14 cellular contexts compared by ENCODE assay signal in the genomic region with DNA sequence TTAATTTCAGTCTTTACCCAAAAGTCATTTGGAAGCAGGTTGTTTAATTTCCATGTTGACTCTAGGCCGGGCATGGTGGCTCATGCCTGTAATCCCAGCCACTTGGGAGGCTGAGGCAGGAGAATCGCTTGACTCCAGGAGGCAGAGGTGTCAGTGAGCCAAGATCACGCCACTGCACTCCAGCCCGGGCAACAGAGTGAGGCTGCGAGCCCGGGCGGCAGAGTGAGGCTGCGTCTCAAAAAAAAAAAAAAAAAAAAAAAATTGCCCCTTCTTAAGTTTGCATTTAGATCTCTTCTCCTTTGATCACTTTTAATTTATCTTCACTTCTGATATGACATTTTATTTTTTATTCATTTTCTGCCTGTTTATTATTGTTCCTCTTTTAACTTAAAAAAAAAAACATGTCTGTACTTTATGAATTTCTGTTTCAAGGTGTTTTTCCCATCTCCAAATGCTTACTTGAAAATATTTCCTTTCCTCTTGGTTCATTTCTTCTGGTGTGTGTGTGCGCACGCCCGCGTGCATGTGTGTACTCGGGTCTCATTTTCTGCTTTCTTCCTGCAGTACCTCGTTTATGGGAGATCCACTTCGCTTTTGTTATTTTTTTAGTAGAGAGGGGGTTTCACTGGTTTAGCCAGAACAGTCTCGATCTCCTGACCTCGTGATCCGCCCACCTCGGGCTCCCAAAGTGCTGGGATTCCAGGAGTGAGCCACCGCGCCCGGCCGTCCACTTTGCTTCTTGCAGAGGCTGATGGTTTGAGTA. TPM values are rescaled to one million over a fixed set of nuclear protein-coding genes. Genes with fewer than 3 reads are reported as not detected.
DNase-seq lines count a peak whose midpoint lies in the region; ATAC-seq and TF ChIP-seq lines count a peak whose summit lies in the region.
"Not testable (repeated sequence)": the region's sequence is repeated elsewhere in the genome, so short reads cannot be mapped to it uniquely, and the experiment has no call there.
"Had no signal": no experiment of that assay in that cellular context is flagged by ENCODE, and none has a peak within 500 bp of the region (broad histone marks: within the 10 kb centered on the region; RNA-seq: fewer than 3 reads in every experiment).

No MANE protein-coding gene starts in this region.

- not testable (repeated sequence) for H3K4me3 ChIP-seq in DND-41 (ENCODE audit: low read depth in 1 of 2, low read length in 2 of 2); Karpas-422 (ENCODE audit: low read length); body of pancreas; left ventricle myocardium inferior

- H3K9ac ChIP-seq in DND-41 (ENCODE audit: low read depth, low read length): not testable (repeated sequence)
- 0 out of 2 replicates have a peak overlapping the region, but pooled peaks have one; percentile 11 for H3K9ac ChIP-seq in Karpas-422 (ENCODE audit: low read length)

- TF ChIP-seq CTCF in DND-41 (IDR thresholded peaks at IDR 0.05; ENCODE audit: borderline replicate concordance, extremely low read depth, low read length, poor library complexity, severe bottlenecking) (peak; percentile 5), left ventricle myocardium inferior (IDR thresholded peaks at IDR 0.05; ENCODE audit: borderline replicate concordance) (peak; percentile 44)
- not testable (repeated sequence) for TF ChIP-seq CTCF in body of pancreas (IDR thresholded peaks at IDR 0.05)

- H3K27ac ChIP-seq in DND-41 (ENCODE audit: low read length); Karpas-422 (ENCODE audit: low read length); body of pancreas; left ventricle myocardium inferior (replicated peaks): not testable (repeated sequence)

- intact Hi-C loops in body of pancreas (cut with DNase I); left ventricle myocardium inferior (cut with micrococcal nuclease); sciatic nerve (cut with DNase I): not testable (repeated sequence)

- H3K27me3 ChIP-seq in DND-41 (ENCODE audit: insufficient read depth, low read length, poor library complexity); Karpas-422 (ENCODE audit: low read length); body of pancreas: not testable (repeated sequence)
- peaks cover 26% of the 10 kb centered on the region for H3K27me3 ChIP-seq in left ventricle myocardium inferior (ENCODE audit: low read depth)

- not testable (repeated sequence) for H3K36me3 ChIP-seq in DND-41 (ENCODE audit: insufficient read depth, low read length); Karpas-422 (ENCODE audit: insufficient read depth, low read length); body of pancreas (replicated peaks in 1 of 2; ENCODE audit: insufficient read depth in 1 of 2, low read depth in 2 of 2); left ventricle myocardium inferior

- not testable (repeated sequence) for TF ChIP-seq POLR2A in body of pancreas (IDR thresholded peaks at IDR 0.05)

- H3K9me3 ChIP-seq in DND-41 (ENCODE audit: insufficient read depth, low read length, severe bottlenecking); Karpas-422 (ENCODE audit: low read length); body of pancreas; left ventricle myocardium inferior (replicated peaks): not testable (repeated sequence)

- H2AFZ ChIP-seq in DND-41 (ENCODE audit: low read depth, low read length); Karpas-422 (ENCODE audit: low read length): not testable (repeated sequence)

- not testable (repeated sequence) for DNase-seq in DND-41, Karpas-422, left ventricle myocardium inferior
- DNase-seq in T-helper 9 cell (peak; percentile 5), body of pancreas (peak; percentile 10 to 25 (median 20)), mucosa of gallbladder (ENCODE audit: low spot score) (peak; percentile 27), sciatic nerve (ENCODE audit: low spot score) (peak; percentile 70), ureter (ENCODE audit: low spot score) (peak; percentile 59)

- not testable (repeated sequence) for H3K9me2 ChIP-seq in Karpas-422 (replicated peaks; ENCODE audit: insufficient read depth, low read length)

- H3K4me1 ChIP-seq in DND-41 (ENCODE audit: insufficient read depth, low read length); Karpas-422 (ENCODE audit: low read length); body of pancreas; left ventricle myocardium inferior: not testable (repeated sequence)

- H4K20me1 ChIP-seq in DND-41 (ENCODE audit: insufficient read depth, low read length); Karpas-422 (ENCODE audit: insufficient read depth, low read depth, low read length): not testable (repeated sequence)

- H3K79me2 ChIP-seq in DND-41 (ENCODE audit: insufficient read depth, low read length); Karpas-422 (ENCODE audit: low read length): not testable (repeated sequence)

- not testable (repeated sequence) for ATAC-seq in DND-41 (ENCODE audit: insufficient read depth, low read depth); body of pancreas; sciatic nerve

- WGBS in body of pancreas, 2 donors: 35 to 42% methylated on average over 19 to 22 of the region's 23 CpGs

- not testable (repeated sequence) for H3K4me2 ChIP-seq in DND-41 (ENCODE audit: insufficient read depth, low read length)
- H3K4me2 ChIP-seq in Karpas-422 (ENCODE audit: low read depth, low read length, poor library complexity, severe bottlenecking): peak overlapping the region; percentile 43

RNA-seq across cellular contexts. Expression of a gene that starts 26.3 kb away (rescaled TPM):
- total RNA-seq in Karpas-422 (2014; rRNA removed; shearing (Covaris generic); ENCODE audit: low replicate concordance): not detected in 2 replicates
- total RNA-seq in body of pancreas (not detected), left ventricle myocardium inferior (not detected), mucosa of gallbladder (not detected), sciatic nerve (not detected), ureter (not detected)
- total RNA-seq: activated naive CD4-positive, alpha-beta T cell treated with anti-CD3 and anti-CD28 coated beads for 36 hours; dermis blood vessel endothelial cell; frontal cortex; H7; myocyte; vagina had no signal
